ENCODE assay signal across 23 cellular contexts in genomic region chr10:105252908-105253307, GRCh38.
DNase-seq lines count a peak whose midpoint lies in the region; ATAC-seq, FAIRE-seq and TF ChIP-seq lines count a peak whose summit lies in the region.
"Had no signal": no experiment of that assay in that cellular context is flagged by ENCODE, and none has a peak within 500 bp of the region (broad histone marks: within the 10 kb centered on the region; RNA-seq: fewer than 3 reads in every experiment).

No MANE protein-coding gene starts in this region.

- no peaks in the 10 kb centered on the region for H3K27me3 Mint-ChIP-seq in endodermal cell (ENCODE audit: insufficient read depth)
- H3K27me3 Mint-ChIP-seq: CD4-positive, alpha-beta T cell had no signal

- no peak for ATAC-seq in pancreas
- ATAC-seq in omental fat pad (ENCODE audit: low FRiP score), result no peak
- ATAC-seq: A549, HepG2 had no signal

- H3K4me3 ChIP-seq in H7 (ENCODE audit: insufficient read depth, low read depth, low read length) (no peak overlapping the region), endodermal cell (ENCODE audit: low read length) (no peak overlapping the region), pancreas (no peak overlapping the region), lower leg skin (ENCODE audit: low read depth, poor library complexity, severe bottlenecking) (no peak overlapping the region)
- H3K4me3 ChIP-seq: A549 had no signal

- H3K4me3 Mint-ChIP-seq in endodermal cell, result no peak overlapping the region
- H3K4me3 Mint-ChIP-seq: CD4-positive, alpha-beta T cell; HFFc6 had no signal

- TF ChIP-seq POLR2A in lower leg skin (IDR thresholded peaks at IDR 0.05), result no peak

- H3K9ac ChIP-seq in endodermal cell (ENCODE audit: extremely low read depth, low read length, poor library complexity, severe bottlenecking), result no peak overlapping the region
- H3K9ac ChIP-seq: SK-N-SH had no signal

- no peaks in the 10 kb centered on the region for H3K36me3 Mint-ChIP-seq in endodermal cell (ENCODE audit: low read depth)

- H3K36me3 ChIP-seq in H7 (replicated peaks; ENCODE audit: control insufficient read depth, insufficient read depth, low read length) (no peaks in the 10 kb centered on the region), endodermal cell (ENCODE audit: control insufficient read depth, insufficient read depth, low read length) (no peaks in the 10 kb centered on the region), pancreas (no peaks in the 10 kb centered on the region)

- no peak for FAIRE-seq in pancreas (lab: Jason Lieb, UNC)
- FAIRE-seq: A549, GM12891, GM18507, H54, HepG2 had no signal

- DNase-seq in H7 (peak; percentile 6), NCI-H69 (lab: John Stamatoyannopoulos, UW) (peak; percentile 73), endodermal cell (peak; percentile 53), left kidney (ENCODE audit: low read depth, low spot score) (peak; percentile 34), pancreas (no peak), omental fat pad (ENCODE audit: low spot score) (no peak), lower leg skin (ENCODE audit: low spot score in 2 of 2) (no peak), hepatic stellate cell (ENCODE audit: low spot score) (no peak)
- DNase-seq: CD4-positive, alpha-beta T cell; HFFc6; KBM-7; MV-4-11; NCI-H1417 treated with DMSO at 0.1 percent for 48 hours; NCI-H2029; NCI-H446 treated with DMSO at 0.1 percent for 48 hours; NCI-H774; SHP77 treated with DMSO at 0.1 percent for 48 hours had no signal

- H3K9me3 Mint-ChIP-seq in endodermal cell, result no peaks in the 10 kb centered on the region

- intact Hi-C loops in pancreas (cut with DNase I), result no loop called here
- intact Hi-C loops in lower leg skin (cut with DNase I; ENCODE audit: low total_unique reads), result no loop called here

- no peaks in the 10 kb centered on the region for H3K27me3 ChIP-seq in H7 (ENCODE audit: control insufficient read depth, insufficient read depth, low read length)
- H3K27me3 ChIP-seq in endodermal cell (ENCODE audit: control insufficient read depth, insufficient read depth, low read length, poor library complexity, severe bottlenecking), result peaks cover 6% of the 10 kb centered on the region
- no peaks in the 10 kb centered on the region for H3K27me3 ChIP-seq in pancreas

- no peak overlapping the region for H3K27ac ChIP-seq in endodermal cell (ENCODE audit: low read depth, low read length)
- no peak overlapping the region for H3K27ac ChIP-seq in pancreas
- H3K27ac ChIP-seq: A549 had no signal

- H3K27ac Mint-ChIP-seq in endodermal cell, result no peak overlapping the region
- H3K27ac Mint-ChIP-seq: CD4-positive, alpha-beta T cell; HFFc6 had no signal

- TF ChIP-seq CTCF in endodermal cell (conservative IDR thresholded peaks at IDR 0.05) (no peak), pancreas (IDR thresholded peaks at IDR 0.05) (no peak), omental fat pad (IDR thresholded peaks at IDR 0.05) (no peak), lower leg skin (IDR thresholded peaks at IDR 0.05) (no peak)

- H3K4me1 ChIP-seq in endodermal cell (ENCODE audit: control insufficient read depth, insufficient read depth, low read length) (no peaks in the 10 kb centered on the region), pancreas (no peaks in the 10 kb centered on the region)
- H3K4me1 ChIP-seq: A549 had no signal

- H3K9me3 ChIP-seq in endodermal cell (ENCODE audit: control insufficient read depth, low read length) (no peaks in the 10 kb centered on the region), pancreas (no peaks in the 10 kb centered on the region)
- H3K9me3 ChIP-seq: A549, SK-N-SH had no signal

- H3K4me1 Mint-ChIP-seq in endodermal cell, result peaks cover 2% of the 10 kb centered on the region

Comparison
In these comparisons a context has a peak if more than half of its experiments do, and no peak if none do; other contexts are left out.
1. DNase-seq: peak in H7 (single experiment), NCI-H69 (single experiment), endodermal cell (single experiment) and left kidney (single experiment); none in pancreas (0 of 6), omental fat pad (single experiment), lower leg skin (0 of 2) and hepatic stellate cell (single experiment).